In the genomic region with DNA sequence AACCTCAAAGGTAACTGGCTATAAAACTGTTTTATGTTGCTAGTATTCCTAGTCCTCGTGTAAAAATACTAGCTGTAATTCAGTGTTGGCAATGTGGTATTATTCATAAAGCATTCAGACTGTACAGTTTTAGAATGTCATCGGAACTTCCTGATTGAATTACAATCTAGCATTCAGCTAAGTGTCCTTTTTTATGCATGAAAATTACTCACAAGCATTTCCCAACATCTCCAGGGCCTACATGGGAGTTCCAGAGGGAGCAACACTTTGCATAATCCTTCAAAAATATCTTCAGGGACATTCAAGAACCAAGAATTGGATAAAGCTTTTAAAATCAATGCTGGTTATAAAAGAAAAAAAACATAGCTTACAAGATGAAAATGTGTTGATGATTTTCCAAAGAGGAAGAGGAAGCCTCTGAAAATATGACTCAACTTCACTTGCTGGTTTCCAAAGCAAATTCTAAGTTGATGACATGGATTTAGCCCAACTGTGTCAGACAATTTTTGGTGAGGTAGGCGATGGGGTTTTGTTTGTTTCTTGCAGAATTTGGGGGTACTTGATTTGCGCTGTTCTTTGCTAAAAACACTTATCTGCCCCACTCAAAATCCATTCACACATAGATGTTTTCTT, we compare ENCODE assay signal across 18 cellular contexts.
DNase-seq lines count a peak whose midpoint lies in the region; TF ChIP-seq lines count a peak whose summit lies in the region.
"Had no signal": no experiment of that assay in that cellular context is flagged by ENCODE, and none has a peak within 500 bp of the region (broad histone marks: within the 10 kb centered on the region; RNA-seq: fewer than 3 reads in every experiment).

No MANE protein-coding gene starts in this region.

- no peaks in the 10 kb centered on the region for H3K36me3 Mint-ChIP-seq in MCF 10A (ENCODE audit: insufficient read depth, unreplicated experiment)

- no peak for TF ChIP-seq CTCF in MCF 10A (IDR thresholded peaks at IDR 0.05; ENCODE audit: unreplicated experiment)
- TF ChIP-seq CTCF in breast epithelium (IDR thresholded peaks at IDR 0.05) = no peak
- no peak for TF ChIP-seq CTCF in cardiac fibroblast (IDR thresholded peaks at IDR 0.05; ENCODE audit: low read depth, low read length)

- no peaks in the 10 kb centered on the region for H3K4me1 ChIP-seq in breast epithelium

- peaks cover 8% of the 10 kb centered on the region for H3K4me1 Mint-ChIP-seq in MCF 10A (ENCODE audit: insufficient read depth, unreplicated experiment)
- H3K4me1 Mint-ChIP-seq: GM23338 had no signal

- no peaks in the 10 kb centered on the region for H3K9me3 ChIP-seq in breast epithelium

- H3K27me3 ChIP-seq in breast epithelium = no peaks in the 10 kb centered on the region

- no peak for TF ChIP-seq POLR2A in breast epithelium (IDR thresholded peaks at IDR 0.05)

- no peaks in the 10 kb centered on the region for H3K36me3 ChIP-seq in breast epithelium

- BruUV-seq in MCF 10A (replicated peaks; lab: Mats Ljungman, UMichigan) = no TSS peak

- H3K27ac ChIP-seq in breast epithelium = no peak overlapping the region

- DNase-seq in MCF 10A (ENCODE audit: unreplicated experiment) = peak; percentile 28
- DNase-seq in breast epithelium (ENCODE audit: low spot score in 2 of 2) = no peak
- peak; percentile 2 to 13 for DNase-seq in cardiac fibroblast (ENCODE audit: low read depth in 2 of 2)
- peak; percentile 11 for DNase-seq in foreskin melanocyte
- no peak for DNase-seq in NCI-H2081 (lab: John Stamatoyannopoulos, UW)
- DNase-seq in dedifferentiated amniotic fluid mesenchymal stem cell (ENCODE audit: extremely low spot score) = no peak
- DNase-seq in COLO829 (ENCODE audit: low spot score) = no peak
- no peak for DNase-seq in activated CD8-positive, alpha-beta memory T cell treated with anti-CD3 and anti-CD28 coated beads, Interleukin-2, amount 50 U/mL, for 48 hours
- DNase-seq: C1 segment of cervical spinal cord, DMS 273 treated with DMSO at 0.1 percent for 48 hours, GF-D8, Kasumi-1, NCI-H1417 treated with DMSO at 0.1 percent for 48 hours, NCI-H1930, NCI-H2171 treated with DMSO at 0.1 percent for 48 hours, NCI-H510A treated with DMSO at 0.1 percent for 48 hours, NCI-H82 had no signal

- no peak overlapping the region for H3K4me3 Mint-ChIP-seq in MCF 10A (ENCODE audit: unreplicated experiment)
- H3K4me3 Mint-ChIP-seq: GM23338 had no signal

- no peaks in the 10 kb centered on the region for H3K9me3 Mint-ChIP-seq in MCF 10A (ENCODE audit: unreplicated experiment)

- H3K27me3 Mint-ChIP-seq in MCF 10A (ENCODE audit: insufficient read depth, unreplicated experiment) = no peaks in the 10 kb centered on the region

- intact Hi-C loops in MCF 10A (cut with micrococcal nuclease) (no loop called here), breast epithelium (cut with DNase I; ENCODE audit: low total_unique reads) (no loop called here)

- POLR2A ChIA-PET in MCF 10A (lab: Yijun Ruan, JAX) = interaction anchor here (0.6 kb wide), 1 partner anchor 55 kb away, joined by 3 read pairs; no protein-coding TSS in a partner anchor

- H3K27ac Mint-ChIP-seq in MCF 10A (ENCODE audit: low read depth, unreplicated experiment) = no peak overlapping the region
- H3K27ac Mint-ChIP-seq: GM23338 had no signal

- H3K4me3 ChIP-seq in breast epithelium = no peak overlapping the region
- no peak overlapping the region for H3K4me3 ChIP-seq in cardiac fibroblast (replicated peaks in 1 of 2; ENCODE audit: low read depth in 2 of 2, low read length in 2 of 2)
- H3K4me3 ChIP-seq: GM23338 had no signal

- CTCF ChIA-PET in MCF 10A (lab: Yijun Ruan, JAX) = interaction anchor here (0.8 to 1.0 kb wide), 2 partner anchors 110 to 159 kb away, joined by 3 to 6 read pairs; no protein-coding TSS in a partner anchor

Comparison
In these comparisons a context has a peak if more than half of its experiments do, and no peak if none do; other contexts are left out.
1. DNase-seq: peak in MCF 10A (single experiment), cardiac fibroblast (2 of 2) and foreskin melanocyte (single experiment); none in breast epithelium (0 of 2), NCI-H2081 (0 of 2), dedifferentiated amniotic fluid mesenchymal stem cell (single experiment), COLO829 (single experiment) and activated CD8-positive, alpha-beta memory T cell treated with anti-CD3 and anti-CD28 coated beads, Interleukin-2, amount 50 U/mL, for 48 hours (single experiment).